ENCODE assay signal across 34 cellular contexts in genomic region chr14:22761734-22762133, GRCh38.
"Had no signal": no experiment of that assay in that cellular context is flagged by ENCODE, and none has a peak within 500 bp of the region (broad histone marks: within the 10 kb centered on the region; RNA-seq: fewer than 3 reads in every experiment).

No MANE protein-coding gene starts in this region.

- H3K4me3 ChIP-seq: MG63 had no signal

- H3K27me3 ChIP-seq: MG63 had no signal

- H3K36me3 ChIP-seq: MG63 had no signal

- DNase-seq: Karpas-422, Kasumi-1, MG63, MM.1S, MV-4-11, NCI-H1048, NCI-H1092, NCI-H1092 treated with DMSO at 0.1 percent for 48 hours, NCI-H1105, NCI-H1105 treated with DMSO at 0.1 percent for 48 hours, NCI-H1417, NCI-H1417 treated with DMSO at 0.1 percent for 48 hours, NCI-H1436, NCI-H1436 treated with DMSO at 0.1 percent for 48 hours, NCI-H146, NCI-H1694, NCI-H1694 treated with DMSO at 0.1 percent for 48 hours, NCI-H187, NCI-H187 treated with DMSO at 0.1 percent for 48 hours, NCI-H1930, NCI-H2029, NCI-H2029 treated with DMSO at 0.1 percent for 48 hours, NCI-H2081, NCI-H2081 treated with DMSO at 0.1 percent for 48 hours, NCI-H2107, NCI-H2171, NCI-H2171 treated with DMSO at 0.1 percent for 48 hours, NCI-H2227 treated with DMSO at 0.1 percent for 48 hours, NCI-H226, NCI-H345, NCI-H446, NCI-H446 treated with DMSO at 0.1 percent for 48 hours, NCI-H510A, NCI-H510A treated with DMSO at 0.1 percent for 48 hours had no signal
